In genomic region chr1:74689800-74690696, GRCh38 we compare ENCODE assay signal across 8 cellular contexts. TPM values are rescaled to one million over a fixed set of nuclear protein-coding genes. Genes with fewer than 3 reads are reported as not detected.
DNase-seq lines count a peak whose midpoint lies in the region; ATAC-seq and TF ChIP-seq lines count a peak whose summit lies in the region.

No MANE protein-coding gene starts in this region.

- H3K27ac ChIP-seq in OCI-LY1 (ENCODE audit: low read depth, low read length, poor library complexity, severe bottlenecking), result no peak overlapping the region
- no peak overlapping the region for H3K27ac ChIP-seq in adrenal gland

- no peak overlapping the region for H3K9ac ChIP-seq in OCI-LY1 (ENCODE audit: low read length)

- no peak overlapping the region for H3K4me2 ChIP-seq in OCI-LY1 (ENCODE audit: low read length)

- no peaks in the 10 kb centered on the region for H3K79me2 ChIP-seq in OCI-LY1 (ENCODE audit: insufficient read depth, low read length)

- H3K9me3 ChIP-seq in OCI-LY1 (ENCODE audit: low read length) (no peaks in the 10 kb centered on the region), adrenal gland (replicated peaks in 1 of 3) (no peaks in the 10 kb centered on the region)

- H2AFZ ChIP-seq in OCI-LY1 (ENCODE audit: low read length), result no peak overlapping the region

- H4K20me1 ChIP-seq in OCI-LY1 (ENCODE audit: insufficient read depth, low read length), result no peaks in the 10 kb centered on the region

- H3K36me3 ChIP-seq in OCI-LY1 (ENCODE audit: insufficient read depth, low read length) (no peaks in the 10 kb centered on the region), adrenal gland (replicated peaks in 1 of 2) (no peaks in the 10 kb centered on the region)

- no peaks in the 10 kb centered on the region for H3K27me3 ChIP-seq in OCI-LY1 (ENCODE audit: insufficient read depth, low read length)
- H3K27me3 ChIP-seq in adrenal gland, result no peaks in the 10 kb centered on the region

- 1 to 11% (median 6%) methylated on average over 5 of the region's 5 CpGs for WGBS in adrenal gland, 4 donors

- TF ChIP-seq CTCF in OCI-LY1 (IDR thresholded peaks at IDR 0.05; ENCODE audit: low read length) (peak; percentile 82), adrenal gland (IDR thresholded peaks at IDR 0.05) (peak; percentile 58 to 81 (median 78))

- H3K4me3 ChIP-seq in OCI-LY1 (ENCODE audit: low read depth, low read length, poor library complexity, severe bottlenecking), result no peak overlapping the region
- H3K4me3 ChIP-seq in adrenal gland, result no peak overlapping the region

- intact Hi-C loops in adrenal gland (cut with DNase I), result no loop called here

- ATAC-seq in GM19395 (IDR thresholded peaks at IDR 0.05; ENCODE audit: unreplicated experiment), result peak; percentile 80
- ATAC-seq in HG03097 (IDR thresholded peaks at IDR 0.05; ENCODE audit: low FRiP score, unreplicated experiment), result no peak

- H3K9me2 ChIP-seq in OCI-LY1 (ENCODE audit: low read depth, low read length), result no peaks in the 10 kb centered on the region

- TF ChIP-seq POLR2A in adrenal gland (IDR thresholded peaks at IDR 0.05), result no peak

- H3K4me1 ChIP-seq in OCI-LY1 (ENCODE audit: insufficient read depth, low read length, severe bottlenecking) (no peaks in the 10 kb centered on the region), adrenal gland (replicated peaks in 1 of 2) (no peaks in the 10 kb centered on the region)

- peak; percentile 81 for DNase-seq in DMS153 treated with DMSO at 0.1 percent for 48 hours (lab: John Stamatoyannopoulos, UW; ENCODE audit: unreplicated experiment)
- DNase-seq in HUDEP-2 (lab: John Stamatoyannopoulos, UW; ENCODE audit: unreplicated experiment in 76 of 76), result peak in 42 of 76 experiments; percentile 0 to 73 (median 24)
- DNase-seq in adrenal gland, result peak; percentile 23 to 79 (median 53)
- DNase-seq in iPS DF 19.7 (ENCODE audit: low read depth, low spot score), result peak; percentile 15
- peak; percentile 33 for DNase-seq in smooth muscle cell of the brain vasculature (ENCODE audit: low read depth, low spot score)

- no peaks in the 10 kb centered on the region for H3F3A ChIP-seq in OCI-LY1 (ENCODE audit: insufficient read depth, low read length)

RNA-seq across cellular contexts. Expression of gene ERICH3, which starts 16.5 kb away (rescaled TPM):
- total RNA-seq in adrenal gland, result 1 to 10 TPM in 5 of 8 donors, under 1 TPM in 2, not detected in 1; 0.09 to 2.8 (median 1.1) TPM
- 1 to 10 TPM; 1.5 to 9.6 (median 6.6) TPM for polyA plus RNA-seq in adrenal gland

RNA-seq across cellular contexts. Expression of gene CRYZ, which starts 42.8 kb away (rescaled TPM):
- total RNA-seq in adrenal gland, result 10 to 100 TPM; 18.1 to 69.0 (median 50.0) TPM
- polyA plus RNA-seq in adrenal gland, result 10 to 100 TPM; 47.6 to 81.6 (median 47.8) TPM

RNA-seq across cellular contexts. Expression of gene TYW3, which starts 42.9 kb away (rescaled TPM):
- total RNA-seq in adrenal gland, result 10 to 100 TPM in 7 of 8 donors, 1 to 10 TPM in 1; 9.7 to 27.7 (median 18.9) TPM
- 10 to 100 TPM; 29.2 to 50.2 (median 43.1) TPM for polyA plus RNA-seq in adrenal gland

Comparison
In these comparisons a context has a peak if more than half of its experiments do, and no peak if none do; other contexts are left out.
1. DNase-seq: peak in every context shown above with its lines; median percentile 81 in DMS153 treated with DMSO at 0.1 percent for 48 hours; 53 in adrenal gland; 33 in smooth muscle cell of the brain vasculature; 24 in HUDEP-2; 15 in iPS DF 19.7.